ENCODE assay signal across 8 cellular contexts in genomic region chr20:53162251-53162835, GRCh38.
DNase-seq lines count a peak whose midpoint lies in the region; ATAC-seq, FAIRE-seq and TF ChIP-seq lines count a peak whose summit lies in the region.

No MANE protein-coding gene starts in this region.

- H3K9me3 Mint-ChIP-seq in stimulated activated memory B cell treated with anti-CD40 and anti-IgM and Interleukin-4, amounts not matched to agents 10 μg/mL and 1 μg/mL and 100 μg/mL, for 72 hours: peaks cover 14% of the 10 kb centered on the region

- H3K27me3 ChIP-seq in SJCRH30 (no peaks in the 10 kb centered on the region; the same call in 1 of the 2 replicates), heart right ventricle (peaks cover 0 to 4% (median 0%) of the 10 kb centered on the region in 7 donors)

- H3K27ac ChIP-seq in SJCRH30 (no peak overlapping the region), heart right ventricle (peak overlapping the region in 2 of 10 donors; percentile 1 to 9)

- H3K4me1 ChIP-seq in SJCRH30 (no peaks in the 10 kb centered on the region), heart right ventricle (peaks cover 0 to 5% (median 0%) of the 10 kb centered on the region in 9 donors)

- no peaks in the 10 kb centered on the region for H3K27me3 Mint-ChIP-seq in stimulated activated memory B cell treated with anti-CD40 and anti-IgM and Interleukin-4, amounts not matched to agents 10 μg/mL and 1 μg/mL and 100 μg/mL, for 72 hours

- DNase-seq in AG09319 (ENCODE audit: extremely low read depth, low read depth): peak; percentile 5
- peak; percentile 78 for DNase-seq in HTR-8/SVneo (ENCODE audit: insufficient read length, low spot score)
- peak; percentile 19 to 52 for DNase-seq in SJCRH30
- peak in 1 of 2 donors; percentile 5 for DNase-seq in heart right ventricle
- DNase-seq in 8988T: no peak

- no peaks in the 10 kb centered on the region for H3K36me3 Mint-ChIP-seq in stimulated activated memory B cell treated with anti-CD40 and anti-IgM and Interleukin-4, amounts not matched to agents 10 μg/mL and 1 μg/mL and 100 μg/mL, for 72 hours

- ATAC-seq in heart right ventricle: peak in 6 of 8 donors; percentile 26 to 67 (median 46)
- ATAC-seq in stimulated activated memory B cell treated with anti-CD40 and anti-IgM and Interleukin-4, amounts not matched to agents 10 μg/mL and 1 μg/mL and 100 μg/mL, for 72 hours: peak; percentile 78
- no peak for ATAC-seq in GM18867 (IDR thresholded peaks at IDR 0.05; ENCODE audit: unreplicated experiment)
- ATAC-seq in GM21529 (IDR thresholded peaks at IDR 0.05; ENCODE audit: unreplicated experiment): no peak

- TF ChIP-seq CTCF in AG09319 (IDR thresholded peaks at IDR 0.05; ENCODE audit: low read depth, low read length) (peak; percentile 24), heart right ventricle (IDR thresholded peaks at IDR 0.05) (no peak)

- 45 to 47% methylated on average over 13 of the region's 13 CpGs for WGBS in heart right ventricle, 2 donors

- H3K27ac Mint-ChIP-seq in stimulated activated memory B cell treated with anti-CD40 and anti-IgM and Interleukin-4, amounts not matched to agents 10 μg/mL and 1 μg/mL and 100 μg/mL, for 72 hours: peak overlapping the region; percentile 71

- intact Hi-C loops in heart right ventricle (cut with DNase I): no loop called here

- peaks cover 30% of the 10 kb centered on the region for H3K4me1 Mint-ChIP-seq in stimulated activated memory B cell treated with anti-CD40 and anti-IgM and Interleukin-4, amounts not matched to agents 10 μg/mL and 1 μg/mL and 100 μg/mL, for 72 hours

- H3K9me3 ChIP-seq in SJCRH30 (replicated peaks) (no peaks in the 10 kb centered on the region), heart right ventricle (no peaks in the 10 kb centered on the region)

- H3K4me3 ChIP-seq in SJCRH30 (no peak overlapping the region), heart right ventricle (peak overlapping the region in 3 of 10 donors; percentile 10 to 26 (median 12))

- FAIRE-seq in HTR-8/SVneo (lab: Jason Lieb, UNC): peak; percentile 92

- H3K4me3 Mint-ChIP-seq in stimulated activated memory B cell treated with anti-CD40 and anti-IgM and Interleukin-4, amounts not matched to agents 10 μg/mL and 1 μg/mL and 100 μg/mL, for 72 hours: peak overlapping the region; percentile 54

- H3K36me3 ChIP-seq in SJCRH30: no peaks in the 10 kb centered on the region
- no peaks in the 10 kb centered on the region for H3K36me3 ChIP-seq in heart right ventricle

Comparison
In these comparisons a context has a peak if more than half of its experiments do, and no peak if none do; other contexts are left out.
1. ATAC-seq: peak in heart right ventricle (6 of 8) and stimulated activated memory B cell treated with anti-CD40 and anti-IgM and Interleukin-4, amounts not matched to agents 10 μg/mL and 1 μg/mL and 100 μg/mL, for 72 hours (single experiment); none in GM18867 (single experiment) and GM21529 (single experiment).